In genomic region chr4:150771374-150771773, GRCh38 we compare ENCODE assay signal across 31 cellular contexts.
"Had no signal": no experiment of that assay in that cellular context is flagged by ENCODE, and none has a peak within 500 bp of the region (broad histone marks: within the 10 kb centered on the region; RNA-seq: fewer than 3 reads in every experiment).

No MANE protein-coding gene starts in this region.

- ATAC-seq: activated CD4-positive, CD25-positive, alpha-beta regulatory T cell treated with anti-CD3 and anti-CD28 coated beads, Interleukin-2, amount 50 U/mL, for 24 hours; activated CD8-positive, alpha-beta T cell treated with anti-CD3 and anti-CD28 coated beads for 36 hours; activated T-cell treated with anti-CD3 and anti-CD28 coated beads, Interleukin-2, amount 50 U/mL, for 4 hours; activated T-helper 17 cell treated with anti-CD3 and anti-CD28 coated beads, Interleukin-2, amount 50 U/mL, for 72 hours; esophagus mucosa; T-helper 17 cell had no signal

- H3K9me3 Mint-ChIP-seq: activated B cell treated with CpG ODN at 0.5 μM for 24 hours; activated CD8-positive, alpha-beta T cell treated with anti-CD3 and anti-CD28 coated beads for 36 hours; activated T-cell treated with anti-CD3 and anti-CD28 coated beads, Interleukin-2, amount 50 U/mL, for 4 hours; activated T-helper 17 cell treated with anti-CD3 and anti-CD28 coated beads, Interleukin-2, amount 50 U/mL, for 72 hours; T-helper 2 cell treated with Interferon-gamma antibody and Interleukin-4, amounts not matched to agents 5 μg/mL and 100 μg/mL, for 36 hours had no signal

- H3K4me1 ChIP-seq: ascending aorta, breast epithelium, colonic mucosa had no signal

- H3K4me3 Mint-ChIP-seq: activated B cell treated with CpG ODN at 0.5 μM for 24 hours; activated CD8-positive, alpha-beta T cell treated with anti-CD3 and anti-CD28 coated beads for 36 hours; activated naive CD8-positive, alpha-beta T cell; activated T-cell treated with anti-CD3 and anti-CD28 coated beads, Interleukin-2, amount 50 U/mL, for 4 hours; activated T-helper 17 cell treated with anti-CD3 and anti-CD28 coated beads, Interleukin-2, amount 50 U/mL, for 72 hours; brain; T-helper 17 cell; T-helper 2 cell treated with Interferon-gamma antibody and Interleukin-4, amounts not matched to agents 5 μg/mL and 100 μg/mL, for 36 hours had no signal

- H3K9me3 ChIP-seq: ascending aorta, breast epithelium, colonic mucosa had no signal

- H3K27ac ChIP-seq: ascending aorta, breast epithelium, cardiac muscle cell, colonic mucosa, epithelial cell of prostate, WERI-Rb-1 had no signal

- H3K27me3 Mint-ChIP-seq: activated B cell treated with CpG ODN at 0.5 μM for 24 hours; activated CD8-positive, alpha-beta T cell treated with anti-CD3 and anti-CD28 coated beads for 36 hours; activated naive CD8-positive, alpha-beta T cell; activated T-helper 17 cell treated with anti-CD3 and anti-CD28 coated beads, Interleukin-2, amount 50 U/mL, for 72 hours; brain; T-helper 17 cell had no signal

- H3K4me3 ChIP-seq: ascending aorta, breast epithelium, cardiac muscle cell, colonic mucosa had no signal

- H3K27ac Mint-ChIP-seq: activated B cell treated with CpG ODN at 0.5 μM for 24 hours; activated CD8-positive, alpha-beta T cell treated with anti-CD3 and anti-CD28 coated beads for 36 hours; activated naive CD8-positive, alpha-beta T cell; activated T-helper 17 cell treated with anti-CD3 and anti-CD28 coated beads, Interleukin-2, amount 50 U/mL, for 72 hours; brain; T-helper 17 cell; T-helper 2 cell treated with Interferon-gamma antibody and Interleukin-4, amounts not matched to agents 5 μg/mL and 100 μg/mL, for 36 hours had no signal

- DNase-seq: activated B cell treated with CpG ODN at 0.5 μM for 24 hours; activated CD4-positive, alpha-beta T cell treated with anti-CD3 and anti-CD28 coated beads for 48 hours; activated CD4-positive, alpha-beta T cell treated with anti-CD3 and anti-CD28 coated beads, Interleukin-2, amount 50 U/mL, for 1 hour; activated CD4-positive, alpha-beta T cell treated with anti-CD3 and anti-CD28 coated beads, Interleukin-2, amount 50 U/mL, for 48 hours; activated CD8-positive, alpha-beta memory T cell treated with anti-CD3 and anti-CD28 coated beads for 24 hours; activated CD8-positive, alpha-beta T cell treated with anti-CD3 and anti-CD28 coated beads for 36 hours; activated effector memory CD4-positive, alpha-beta T cell treated with Interleukin-2 at 50 U/mL for 16 hours; activated gamma-delta T cell treated with Interleukin-2 at 50 U/mL for 16 hours; activated naive CD4-positive, alpha-beta T cell treated with anti-CD3 and anti-CD28 coated beads, Interleukin-2, amount 50 U/mL, for 16 hours; activated naive CD4-positive, alpha-beta T cell treated with Interleukin-2 at 50 U/mL for 16 hours; activated T-cell treated with anti-CD3 and anti-CD28 coated beads, Interleukin-2, amount 50 U/mL, for 4 hours; central memory CD4-positive, alpha-beta T cell; cerebellar nuclear complex; colonic mucosa; effector CD8-positive, alpha-beta T cell; foreskin fibroblast; head of caudate nucleus; T-helper 1 cell; T-helper 17 cell; T1000; WERI-Rb-1 had no signal

- H3K36me3 ChIP-seq: ascending aorta, breast epithelium, cardiac muscle cell, colonic mucosa, WERI-Rb-1 had no signal

- H3K4me1 Mint-ChIP-seq: activated B cell treated with CpG ODN at 0.5 μM for 24 hours, brain had no signal

- H3K27me3 ChIP-seq: ascending aorta, breast epithelium, cardiac muscle cell, colonic mucosa had no signal
